14 cellular contexts compared by ENCODE assay signal in genomic region chr1:60448866-60449265, GRCh38.
DNase-seq lines count a peak whose midpoint lies in the region; TF ChIP-seq lines count a peak whose summit lies in the region.
"Had no signal": no experiment of that assay in that cellular context is flagged by ENCODE, and none has a peak within 500 bp of the region (broad histone marks: within the 10 kb centered on the region; RNA-seq: fewer than 3 reads in every experiment).

No MANE protein-coding gene starts in this region.

- H3K27ac ChIP-seq in OCI-LY3 (ENCODE audit: low read length) = no peak overlapping the region
- H3K27ac ChIP-seq: A549 had no signal

- H3K4me1 ChIP-seq in OCI-LY3 (ENCODE audit: low read length) = no peaks in the 10 kb centered on the region
- H3K4me1 ChIP-seq: A549, HAP-1 had no signal

- H3K36me3 ChIP-seq in OCI-LY3 (replicated peaks; ENCODE audit: low read depth, low read length) = no peaks in the 10 kb centered on the region
- H3K36me3 ChIP-seq: HAP-1 had no signal

- TF ChIP-seq CTCF in OCI-LY3 (IDR thresholded peaks at IDR 0.05; ENCODE audit: low read depth, low read length) = no peak

- no peaks in the 10 kb centered on the region for H3K79me2 ChIP-seq in OCI-LY3 (ENCODE audit: low read length)

- H2AFZ ChIP-seq in OCI-LY3 (ENCODE audit: low read depth, low read length) = 0 out of 2 replicates have a peak overlapping the region, but pooled peaks have one; percentile 30

- no peaks in the 10 kb centered on the region for H3K9me3 ChIP-seq in OCI-LY3 (ENCODE audit: insufficient read depth, low read length)
- H3K9me3 ChIP-seq: A549, HAP-1 had no signal

- no peaks in the 10 kb centered on the region for H3K27me3 ChIP-seq in OCI-LY3 (ENCODE audit: low read depth, low read length)

- DNase-seq in globus pallidus (ENCODE audit: low spot score) (peak; percentile 15), myocyte (ENCODE audit: low read depth) (peak; percentile 18), DMS79 treated with DMSO at 0.1 percent for 48 hours (lab: John Stamatoyannopoulos, UW) (no peak), retina (no peak), NCI-H1930 (lab: John Stamatoyannopoulos, UW) (no peak), Kasumi-1 (lab: John Stamatoyannopoulos, UW) (no peak)
- DNase-seq: CD8-positive, alpha-beta T cell; COR-L47; DMS153; DND-41; GDM1 had no signal

- H4K20me1 ChIP-seq in OCI-LY3 (ENCODE audit: insufficient read depth, low read length) = no peaks in the 10 kb centered on the region

- no peak overlapping the region for H3K4me3 ChIP-seq in OCI-LY3 (ENCODE audit: low read length)
- H3K4me3 ChIP-seq: A549, HAP-1 had no signal

- H3K9ac ChIP-seq in OCI-LY3 (ENCODE audit: low read length) = no peak overlapping the region

- H3K4me2 ChIP-seq in OCI-LY3 (ENCODE audit: low read length) = no peak overlapping the region
- H3K4me2 ChIP-seq: A549 had no signal

Comparison
In these comparisons a context has a peak if more than half of its experiments do, and no peak if none do; other contexts are left out.
1. DNase-seq: peak in globus pallidus (single experiment) and myocyte (single experiment); none in DMS79 treated with DMSO at 0.1 percent for 48 hours (single experiment), retina (single experiment), NCI-H1930 (0 of 2) and Kasumi-1 (0 of 2).